Comparison of ENCODE assay signal across 1 cellular context in genomic region chr17:1024076-1024475, GRCh38.
TF ChIP-seq lines count a peak whose summit lies in the region.

No MANE protein-coding gene starts in this region.

TF ChIP-seq in K562, 482 proteins besides CTCF, POLR2A, EP300 and RAD21 (continued from another document):
- TF ChIP-seq GMEB1 (CRISPR knock-in tag; IDR thresholded peaks at IDR 0.05) (no peak), TFE3 (CRISPR knock-in tag; IDR thresholded peaks at IDR 0.05) (peak; percentile 55), HMG20B (CRISPR knock-in tag; IDR thresholded peaks at IDR 0.05) (no peak), CHD4 (IDR thresholded peaks at IDR 0.05; ENCODE audit: insufficient read depth, insufficient replicate concordance, low read depth, low read length, poor library complexity, severe bottlenecking) (no peak), TAF15 (IDR thresholded peaks at IDR 0.05; ENCODE audit: low read depth, low read length) (no peak)
